20 cellular contexts compared by ENCODE assay signal in genomic region chr10:48494073-48494472, GRCh38.
DNase-seq lines count a peak whose midpoint lies in the region; ATAC-seq and TF ChIP-seq lines count a peak whose summit lies in the region.
"Had no signal": no experiment of that assay in that cellular context is flagged by ENCODE, and none has a peak within 500 bp of the region (broad histone marks: within the 10 kb centered on the region; RNA-seq: fewer than 3 reads in every experiment).

No MANE protein-coding gene starts in this region.

- DNase-seq in D341Med (ENCODE audit: low spot score) (peak; percentile 18), Peyer's patch (peak in 2 of 3 donors; percentile 12 to 23), endothelial cell (ENCODE audit: low spot score) (no peak)
- DNase-seq in activated CD4-positive, CD25-positive, alpha-beta regulatory T cell (lab: John Stamatoyannopoulos, UW): no peak
- DNase-seq: activated CD4-positive, alpha-beta T cell treated with anti-CD3 and anti-CD28 coated beads for 4 hours; activated T-cell treated with anti-CD3 and anti-CD28 coated beads, Interleukin-2, amount 50 U/mL, for 72 hours; amniotic stem cell; C1 segment of cervical spinal cord; immature natural killer cell; naive thymus-derived CD4-positive, alpha-beta T cell; NCI-H2029; small intestine; T-helper 9 cell had no signal

- H4K20me1 ChIP-seq in BLaER1 treated with 17β-estradiol and CSF1 and Interleukin-3, amounts not matched to agents 10 nM and 100 nM: peaks cover 0 to 64% (median 0%) of the 10 kb centered on the region in 11 experiments; a peak in 5 of 22 replicates

- no peak for TF ChIP-seq CTCF in Peyer's patch (IDR thresholded peaks at IDR 0.05)
- TF ChIP-seq CTCF in endothelial cell (IDR thresholded peaks at IDR 0.05; ENCODE audit: unreplicated experiment): no peak

- no peaks in the 10 kb centered on the region; a peak in 1 of 22 replicates for H3K36me3 ChIP-seq in BLaER1 treated with 17β-estradiol and CSF1 and Interleukin-3, amounts not matched to agents 10 nM and 100 nM
- no peaks in the 10 kb centered on the region for H3K36me3 ChIP-seq in Peyer's patch
- H3K36me3 ChIP-seq: SJSA1, tibial artery had no signal

- peaks cover 9% of the 10 kb centered on the region for H3K27me3 Mint-ChIP-seq in endothelial cell (ENCODE audit: unreplicated experiment)

- TF ChIP-seq POLR2A in Peyer's patch (IDR thresholded peaks at IDR 0.05): no peak

- H3K27ac Mint-ChIP-seq in endothelial cell (ENCODE audit: unreplicated experiment): no peak overlapping the region
- H3K27ac Mint-ChIP-seq: activated T-cell treated with anti-CD3 and anti-CD28 coated beads, Interleukin-2, amount 50 U/mL, for 72 hours; immature natural killer cell; naive thymus-derived CD4-positive, alpha-beta T cell; stimulated activated effector memory CD8-positive, alpha-beta T cell treated with anti-CD3 and anti-CD28 coated beads, Interleukin-12 subunit alpha, Interleukin-12 subunit beta, amount 100 ng/mL, for 72 hours had no signal

- no peaks in the 10 kb centered on the region for H3K9me3 ChIP-seq in BLaER1 treated with 17β-estradiol and CSF1 and Interleukin-3, amounts not matched to agents 10 nM and 100 nM (replicated peaks in 1 of 11)
- H3K9me3 ChIP-seq in Peyer's patch: no peaks in the 10 kb centered on the region
- H3K9me3 ChIP-seq: SJSA1, tibial artery had no signal

- H3K4me3 ChIP-seq in BLaER1 treated with 17β-estradiol and CSF1 and Interleukin-3, amounts not matched to agents 10 nM and 100 nM: no peak overlapping the region
- no peak overlapping the region for H3K4me3 ChIP-seq in Peyer's patch
- H3K4me3 ChIP-seq: lung, SJSA1, tibial artery had no signal

- H3K9ac ChIP-seq in BLaER1 treated with 17β-estradiol and CSF1 and Interleukin-3, amounts not matched to agents 10 nM and 100 nM: no peak overlapping the region

- H3K4me3 Mint-ChIP-seq in endothelial cell (ENCODE audit: unreplicated experiment): peak overlapping the region; percentile 8
- H3K4me3 Mint-ChIP-seq: immature natural killer cell; stimulated activated effector memory CD8-positive, alpha-beta T cell treated with anti-CD3 and anti-CD28 coated beads, Interleukin-12 subunit alpha, Interleukin-12 subunit beta, amount 100 ng/mL, for 72 hours had no signal

- H3K27me3 ChIP-seq in BLaER1 treated with 17β-estradiol and CSF1 and Interleukin-3, amounts not matched to agents 10 nM and 100 nM: no peaks in the 10 kb centered on the region
- H3K27me3 ChIP-seq in Peyer's patch: no peaks in the 10 kb centered on the region
- H3K27me3 ChIP-seq: SJSA1, tibial artery had no signal

- peaks cover 18 to 51% (median 30%) of the 10 kb centered on the region in 10 experiments for H3K4me1 ChIP-seq in BLaER1 treated with 17β-estradiol and CSF1 and Interleukin-3, amounts not matched to agents 10 nM and 100 nM
- H3K4me1 ChIP-seq in Peyer's patch: no peaks in the 10 kb centered on the region

- H3K9me3 Mint-ChIP-seq in endothelial cell (ENCODE audit: unreplicated experiment): no peaks in the 10 kb centered on the region
- H3K9me3 Mint-ChIP-seq: activated T-cell treated with anti-CD3 and anti-CD28 coated beads, Interleukin-2, amount 50 U/mL, for 72 hours; immature natural killer cell; naive thymus-derived CD4-positive, alpha-beta T cell; stimulated activated effector memory CD8-positive, alpha-beta T cell treated with anti-CD3 and anti-CD28 coated beads, Interleukin-12 subunit alpha, Interleukin-12 subunit beta, amount 100 ng/mL, for 72 hours had no signal

- no peaks in the 10 kb centered on the region for H3K36me3 Mint-ChIP-seq in endothelial cell (ENCODE audit: low read depth, unreplicated experiment)
- H3K36me3 Mint-ChIP-seq: immature natural killer cell; naive thymus-derived CD4-positive, alpha-beta T cell; stimulated activated effector memory CD8-positive, alpha-beta T cell treated with anti-CD3 and anti-CD28 coated beads, Interleukin-12 subunit alpha, Interleukin-12 subunit beta, amount 100 ng/mL, for 72 hours had no signal

- ATAC-seq in GM21367 (IDR thresholded peaks at IDR 0.05; ENCODE audit: unreplicated experiment) (no peak), HG03432 (IDR thresholded peaks at IDR 0.05; ENCODE audit: unreplicated experiment) (no peak)
- ATAC-seq: stimulated activated effector memory CD8-positive, alpha-beta T cell treated with anti-CD3 and anti-CD28 coated beads, Interleukin-12 subunit alpha, Interleukin-12 subunit beta, amount 100 ng/mL, for 72 hours had no signal

- H3K4me1 Mint-ChIP-seq in endothelial cell (ENCODE audit: unreplicated experiment): peaks cover 15% of the 10 kb centered on the region

- peak overlapping the region; percentile 45 to 76 (median 62); a peak in 18 of 22 replicates for H3K4me2 ChIP-seq in BLaER1 treated with 17β-estradiol and CSF1 and Interleukin-3, amounts not matched to agents 10 nM and 100 nM

- H3K27ac ChIP-seq in BLaER1 treated with 17β-estradiol and CSF1 and Interleukin-3, amounts not matched to agents 10 nM and 100 nM: no peak overlapping the region
- no peak overlapping the region for H3K27ac ChIP-seq in Peyer's patch
- H3K27ac ChIP-seq: SJSA1, tibial artery had no signal

Comparison
In these comparisons a context has a peak if more than half of its experiments do, and no peak if none do; other contexts are left out.
1. DNase-seq: peak in D341Med (single experiment) and Peyer's patch (2 of 3); none in endothelial cell (single experiment) and activated CD4-positive, CD25-positive, alpha-beta regulatory T cell (0 of 4).